Comparison of ENCODE assay signal across 11 cellular contexts in the genomic region with DNA sequence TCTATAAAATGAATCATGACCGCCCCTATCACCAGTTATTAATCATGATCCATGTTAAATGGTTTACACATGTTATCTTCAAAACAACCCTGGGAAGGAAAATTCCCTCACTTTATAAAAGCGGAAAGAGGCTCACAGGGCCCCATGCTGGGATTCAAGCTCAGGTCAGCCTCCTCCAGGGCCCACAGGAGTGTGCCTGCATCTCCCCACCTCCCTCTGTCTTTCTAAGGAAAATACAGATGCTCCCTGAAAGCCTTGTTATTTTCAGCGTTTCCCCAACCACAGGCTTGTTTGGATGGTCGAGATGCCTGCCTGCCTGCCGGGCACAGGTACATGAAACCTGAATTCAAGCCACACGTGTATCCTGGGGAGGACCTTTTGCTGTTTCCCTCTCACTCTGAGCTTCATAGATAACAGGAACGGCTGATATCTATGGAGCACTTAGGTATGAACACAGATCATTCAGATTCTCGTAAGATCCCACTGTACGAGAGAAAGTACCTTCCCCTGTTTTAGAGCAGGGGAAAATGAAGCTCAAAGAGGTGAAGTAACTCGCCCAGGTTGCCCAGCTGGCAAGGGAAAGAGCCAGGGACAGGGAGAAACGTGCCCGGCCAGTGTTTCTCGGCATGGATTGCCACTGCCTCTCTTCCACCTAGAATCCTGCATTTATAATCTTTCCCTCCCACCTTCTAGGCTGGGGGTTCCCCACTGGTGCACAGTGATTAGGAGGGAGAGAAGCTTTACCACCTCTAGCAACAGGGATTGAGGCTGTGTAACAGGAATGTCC. TPM values are rescaled to one million over a fixed set of nuclear protein-coding genes. Genes with fewer than 3 reads are reported as not detected.
DNase-seq lines count a peak whose midpoint lies in the region; ATAC-seq and TF ChIP-seq lines count a peak whose summit lies in the region.
"Had no signal": no experiment of that assay in that cellular context is flagged by ENCODE, and none has a peak within 500 bp of the region (broad histone marks: within the 10 kb centered on the region; RNA-seq: fewer than 3 reads in every experiment).

No MANE protein-coding gene starts in this region.

- H4K20me1 ChIP-seq in IMR-90 (ENCODE audit: insufficient read depth, low read length): peaks cover 14% of the 10 kb centered on the region; the same call in 1 of the 2 replicates

- no peaks in the 10 kb centered on the region for H3K9me3 ChIP-seq in CD8-positive, alpha-beta T cell (ENCODE audit: low read length)
- H3K9me3 ChIP-seq in IMR-90 (ENCODE audit: control insufficient read depth, insufficient read depth, low read length) (no peaks in the 10 kb centered on the region), endodermal cell (ENCODE audit: control insufficient read depth, low read length) (no peaks in the 10 kb centered on the region)
- H3K9me3 ChIP-seq: ovary had no signal

- H3K18ac ChIP-seq in IMR-90 (ENCODE audit: low read depth, low read length): no peak overlapping the region

- H3K4me1 ChIP-seq in CD8-positive, alpha-beta T cell (ENCODE audit: insufficient read depth, low read length): peaks cover 47% of the 10 kb centered on the region
- H3K4me1 ChIP-seq in IMR-90 (ENCODE audit: control insufficient read depth, insufficient read depth, low read length): peaks cover 27% of the 10 kb centered on the region
- peaks cover 9% of the 10 kb centered on the region for H3K4me1 ChIP-seq in endodermal cell (ENCODE audit: control insufficient read depth, insufficient read depth, low read length)

- peaks cover 40 to 83% of the 10 kb centered on the region in 2 experiments for H3K79me1 ChIP-seq in IMR-90 (ENCODE audit: low read depth in 1 of 2, low read length in 2 of 2)

- no peak overlapping the region for H3K56ac ChIP-seq in IMR-90 (ENCODE audit: extremely low read depth, insufficient read depth, low read length)

- no peak overlapping the region for H4K5ac ChIP-seq in IMR-90 (ENCODE audit: low read depth, low read length)

- peak overlapping the region; percentile 64 for H3K23ac ChIP-seq in IMR-90 (ENCODE audit: low read depth, low read length)

- peak overlapping the region; percentile 75; the same call in 1 of the 2 replicates for H2BK120ac ChIP-seq in IMR-90 (ENCODE audit: low read depth, low read length)

- H3K9me1 ChIP-seq in IMR-90 (ENCODE audit: insufficient read depth, low read length): peaks cover 44% of the 10 kb centered on the region

- no peak overlapping the region for H2BK5ac ChIP-seq in IMR-90 (ENCODE audit: low read depth, low read length, poor library complexity, severe bottlenecking)

- H3K4me3 Mint-ChIP-seq in CD8-positive, alpha-beta T cell: no peak overlapping the region
- H3K4me3 Mint-ChIP-seq in endodermal cell: no peak overlapping the region

- in situ Hi-C loops in IMR-90 (cut with MboI; ENCODE audit: low sequenced_read_pairs): no loop called here

- H4K8ac ChIP-seq in IMR-90 (ENCODE audit: low read depth in 2 of 2, low read length in 2 of 2): peak overlapping the region in 1 of 2 experiments; percentile 76; a peak in 1 of 4 replicates

- peak overlapping the region; percentile 80 for H3K4ac ChIP-seq in IMR-90 (ENCODE audit: low read depth, low read length)

- peaks cover 2% of the 10 kb centered on the region for H3K36me3 Mint-ChIP-seq in CD8-positive, alpha-beta T cell
- peaks cover 10% of the 10 kb centered on the region for H3K36me3 Mint-ChIP-seq in endodermal cell (ENCODE audit: low read depth)

- H3K9ac ChIP-seq in IMR-90 (ENCODE audit: low read depth, low read length): no peak overlapping the region
- H3K9ac ChIP-seq in endodermal cell (ENCODE audit: extremely low read depth, low read length, poor library complexity, severe bottlenecking): no peak overlapping the region

- no peak for TF ChIP-seq CTCF in CD8-positive, alpha-beta T cell (IDR thresholded peaks at IDR 0.05)
- no peak for TF ChIP-seq CTCF in IMR-90 (conservative IDR thresholded peaks at IDR 0.05; ENCODE audit: low read depth, low read length)
- TF ChIP-seq CTCF in endodermal cell (conservative IDR thresholded peaks at IDR 0.05): no peak

- no peaks in the 10 kb centered on the region for H3K9me3 Mint-ChIP-seq in CD8-positive, alpha-beta T cell
- H3K9me3 Mint-ChIP-seq in endodermal cell: no peaks in the 10 kb centered on the region

- H2BK20ac ChIP-seq in IMR-90 (ENCODE audit: low read depth, low read length): peak overlapping the region; percentile 27

- H3K27me3 ChIP-seq in CD8-positive, alpha-beta T cell (ENCODE audit: insufficient read depth, low read length): no peaks in the 10 kb centered on the region
- H3K27me3 ChIP-seq in IMR-90 (ENCODE audit: control insufficient read depth, insufficient read depth, low read length): no peaks in the 10 kb centered on the region
- no peaks in the 10 kb centered on the region for H3K27me3 ChIP-seq in endodermal cell (ENCODE audit: control insufficient read depth, insufficient read depth, low read length, poor library complexity, severe bottlenecking)
- H3K27me3 ChIP-seq: ovary had no signal

- no peak overlapping the region for H2AK9ac ChIP-seq in IMR-90 (replicated peaks; ENCODE audit: low read depth, low read length, poor library complexity)

- H3K4me3 ChIP-seq in CD8-positive, alpha-beta T cell (ENCODE audit: low read depth, low read length): no peak overlapping the region
- no peak overlapping the region for H3K4me3 ChIP-seq in IMR-90 (ENCODE audit: insufficient read depth, low read depth, low read length)
- H3K4me3 ChIP-seq in endodermal cell (ENCODE audit: low read length): no peak overlapping the region
- H3K4me3 ChIP-seq: ovary had no signal

- no peak overlapping the region for H3K27ac ChIP-seq in CD8-positive, alpha-beta T cell (ENCODE audit: low read depth, low read length)
- H3K27ac ChIP-seq in IMR-90 (ENCODE audit: insufficient read depth, low read length): no peak overlapping the region
- no peak overlapping the region for H3K27ac ChIP-seq in endodermal cell (ENCODE audit: low read depth, low read length)
- H3K27ac ChIP-seq: ovary had no signal

- ATAC-seq in CD8-positive, alpha-beta T cell: no peak
- no peak for ATAC-seq in IMR-90 (ENCODE audit: low read depth)
- ATAC-seq in GM18517 (IDR thresholded peaks at IDR 0.05; ENCODE audit: unreplicated experiment): no peak
- ATAC-seq in GM19035 (IDR thresholded peaks at IDR 0.05; ENCODE audit: unreplicated experiment): no peak

- peak overlapping the region; percentile 61; the same call in 1 of the 3 replicates for H2BK15ac ChIP-seq in IMR-90 (ENCODE audit: low read depth, low read length)

- no peak for DNase-seq in CD8-positive, alpha-beta T cell
- no peak for DNase-seq in IMR-90
- peak; percentile 57 for DNase-seq in endodermal cell
- peak; percentile 20 for DNase-seq in posterior vena cava (ENCODE audit: low spot score)
- no peak for DNase-seq in stimulated activated CD8-positive, alpha-beta memory T cell treated with anti-CD3 and anti-CD28 coated beads, Interleukin-4, amount 100 ng/mL, for 48 hours
- no peak for DNase-seq in NCI-H1694 treated with DMSO at 0.1 percent for 48 hours (lab: John Stamatoyannopoulos, UW)
- DNase-seq: activated CD8-positive, alpha-beta memory T cell treated with anti-CD3 and anti-CD28 coated beads for 24 hours; NCI-H774 had no signal

- H4K91ac ChIP-seq in IMR-90 (ENCODE audit: insufficient read depth, low read depth, low read length): peak overlapping the region; percentile 54; the same call in 1 of the 2 replicates

- WGBS in IMR-90 (ENCODE audit: extremely low coverage in 2 of 2, insufficient read length in 1 of 2), 2 experiments: 90% methylated on average over 2 of the region's 13 CpGs; no CpG with 5 or more reads in 1 of the 2 experiments
- WGBS in endodermal cell (ENCODE audit: insufficient coverage in 1 of 2, insufficient read length in 1 of 2), 2 experiments: 74 to 80% methylated on average over 7 to 12 of the region's 13 CpGs

- CTCF ChIA-PET in CD8-positive, alpha-beta T cell (lab: Charles Lee): interaction anchor here (4.8 kb wide), 1 partner anchor 29 kb away, joined by 25 read pairs; no protein-coding TSS in a partner anchor
- CTCF ChIA-PET in IMR-90 (lab: Yijun Ruan, JAX): no interaction called here

- peaks cover 43% of the 10 kb centered on the region for H3K4me1 Mint-ChIP-seq in CD8-positive, alpha-beta T cell (ENCODE audit: low read depth)
- peaks cover 38% of the 10 kb centered on the region for H3K4me1 Mint-ChIP-seq in endodermal cell

- TF ChIP-seq RAD21 in IMR-90 (IDR thresholded peaks at IDR 0.05; ENCODE audit: low read length): no peak

- peak overlapping the region; percentile 73; the same call in 1 of the 2 replicates for H3K14ac ChIP-seq in IMR-90 (replicated peaks; ENCODE audit: low read depth, low read length)

- POLR2A ChIA-PET in CD8-positive, alpha-beta T cell (lab: Charles Lee): interaction anchor here (0.7 kb wide), 1 partner anchor 39 kb away, joined by 3 read pairs; a partner anchor contains a TSS
- POLR2A ChIA-PET in IMR-90 (lab: Charles Lee; ENCODE audit: unreplicated experiment): no interaction called here

- dilution Hi-C loops in IMR-90 (cut with HindIII; ENCODE audit: low sequenced_read_pairs, unreplicated experiment): no loop called here

- no peaks in the 10 kb centered on the region for H3K36me3 ChIP-seq in CD8-positive, alpha-beta T cell (ENCODE audit: insufficient read depth, low read length)
- no peaks in the 10 kb centered on the region for H3K36me3 ChIP-seq in IMR-90 (ENCODE audit: control insufficient read depth, insufficient read depth, low read length)
- peaks cover 17% of the 10 kb centered on the region for H3K36me3 ChIP-seq in endodermal cell (ENCODE audit: control insufficient read depth, insufficient read depth, low read length)
- H3K36me3 ChIP-seq: ovary had no signal

- intact Hi-C loops in CD8-positive, alpha-beta T cell (cut with DNase I, micrococcal nuclease): loop anchor here in 1 of 2 experiments (10.0 kb wide), 2 partner anchors 158 to 238 kb away; a partner anchor contains a TSS
- intact Hi-C loops in IMR-90 (cut with micrococcal nuclease): loop anchor here (5.0 kb wide), 1 partner anchor 124 kb away; no protein-coding TSS in a partner anchor
- intact Hi-C loops in posterior vena cava (cut with DNase I): loop anchor here in 1 of 2 donors (5.0 kb wide), 1 partner anchor 559 kb away; a partner anchor contains a TSS

- no peak for TF ChIP-seq POLR2A in IMR-90 (IDR thresholded peaks at IDR 0.05; ENCODE audit: low read depth, low read length)

- H3K27ac Mint-ChIP-seq in CD8-positive, alpha-beta T cell: peak overlapping the region; percentile 67
- H3K27ac Mint-ChIP-seq in endodermal cell: peak overlapping the region; percentile 84

- BruUV-seq in IMR-90 (replicated peaks; lab: Mats Ljungman, UMichigan): no TSS peak

- no peak overlapping the region for H2AFZ ChIP-seq in IMR-90 (replicated peaks; ENCODE audit: low read length, poor library complexity)

- H2AK5ac ChIP-seq in IMR-90 (ENCODE audit: low read depth, low read length): peak overlapping the region; percentile 85

- H3K27me3 Mint-ChIP-seq in CD8-positive, alpha-beta T cell (ENCODE audit: low read depth): no peaks in the 10 kb centered on the region
- H3K27me3 Mint-ChIP-seq in endodermal cell (ENCODE audit: insufficient read depth): no peaks in the 10 kb centered on the region

- H3K4me2 ChIP-seq in IMR-90 (ENCODE audit: low read depth, low read length): no peak overlapping the region

RNA-seq across cellular contexts. Expression of a gene that starts 39.2 kb away (rescaled TPM):
- total RNA-seq in CD8-positive, alpha-beta T cell: 10 to 100 TPM; 36.4 to 40.5 TPM
- total RNA-seq in IMR-90 (2012; rRNA removed) (26.4 and 29.0 TPM in 2 replicates), endodermal cell (10 to 100 TPM; 16.9 to 17.3 TPM), posterior vena cava (10 to 100 TPM; 21.3 to 22.5 TPM)
- 21.0 and 21.1 TPM in 2 replicates for polyA plus RNA-seq in IMR-90 (2012; rRNA removed)
- polyA plus RNA-seq in IMR-90 (2012; cell fraction: cytosol; rRNA removed): 13.2 and 20.3 TPM in 2 replicates
- 10.2 and 11.2 TPM in 2 replicates for polyA plus RNA-seq in IMR-90 (2012; cell fraction: nucleus; rRNA removed; ENCODE audit: low replicate concordance)
- 6.8 TPM for polyA plus RNA-seq in endodermal cell (2013, experiment 1 of 2)
- polyA plus RNA-seq in endodermal cell (2013, experiment 2 of 2): 7.0 TPM

RNA-seq across cellular contexts. Expression of a gene that starts 39.3 kb away (rescaled TPM):
- 1 to 10 TPM; 1.1 to 1.2 TPM for total RNA-seq in CD8-positive, alpha-beta T cell
- total RNA-seq in IMR-90 (2012; rRNA removed) (under 0.01 TPM in 2 replicates), endodermal cell (1 to 10 TPM; 2.0 to 2.8 TPM), posterior vena cava (1 to 10 TPM in 1 of 2 donors, under 1 TPM in 1; 0.71 to 1.3 TPM)
- 0.37 and 0.38 TPM in 2 replicates for polyA plus RNA-seq in IMR-90 (2012; rRNA removed)
- 0.10 and 0.12 TPM in 2 replicates for polyA plus RNA-seq in IMR-90 (2012; cell fraction: cytosol; rRNA removed)
- polyA plus RNA-seq in IMR-90 (2012; cell fraction: nucleus; rRNA removed; ENCODE audit: low replicate concordance): 2.3 and 3.5 TPM in 2 replicates
- 0.25 TPM for polyA plus RNA-seq in endodermal cell (2013, experiment 1 of 2)
- 0.29 TPM for polyA plus RNA-seq in endodermal cell (2013, experiment 2 of 2)

Comparison
In these comparisons a context has a peak if more than half of its experiments do, and no peak if none do; other contexts are left out.
1. DNase-seq: peak in endodermal cell (single experiment) and posterior vena cava (single experiment); none in CD8-positive, alpha-beta T cell (0 of 7), IMR-90 (single experiment), stimulated activated CD8-positive, alpha-beta memory T cell treated with anti-CD3 and anti-CD28 coated beads, Interleukin-4, amount 100 ng/mL, for 48 hours (single experiment) and NCI-H1694 treated with DMSO at 0.1 percent for 48 hours (single experiment).